In genomic region chr21:44299085-44299457, GRCh38 we compare ENCODE assay signal across 8 cellular contexts. TPM values are rescaled to one million over a fixed set of nuclear protein-coding genes. Genes with fewer than 3 reads are reported as not detected.
DNase-seq lines count a peak whose midpoint lies in the region; ATAC-seq, FAIRE-seq and TF ChIP-seq lines count a peak whose summit lies in the region.

No MANE protein-coding gene starts in this region.

- H3K27ac ChIP-seq in A549 (peak overlapping the region; percentile 93 to 99), HCT116 (ENCODE audit: low read depth, low read length) (peak overlapping the region; percentile 92)

- peaks cover 34% of the 10 kb centered on the region for H3K79me2 ChIP-seq in HCT116 (ENCODE audit: insufficient read depth, low read length)

- TF ChIP-seq CTCF in A549 (IDR thresholded peaks at IDR 0.05) (no peak), HCT116 (IDR thresholded peaks at IDR 0.05 in 2 of 3, conservative IDR thresholded peaks at IDR 0.05 in 1 of 3; ENCODE audit: borderline replicate concordance in 1 of 3, insufficient read depth in 1 of 3, low read depth in 2 of 3, low read length in 2 of 3) (no peak), kidney epithelial cell (IDR thresholded peaks at IDR 0.05; ENCODE audit: insufficient read depth, low read length, poor library complexity, severe bottlenecking) (no peak), type B pancreatic cell (conservative IDR thresholded peaks at IDR 0.05) (no peak)

- peaks cover 27% of the 10 kb centered on the region for H3K4me1 ChIP-seq in A549
- H3K4me1 ChIP-seq in HCT116 (ENCODE audit: control insufficient read depth in 1 of 2, insufficient read depth in 2 of 2, low read length in 2 of 2) = peaks cover 15 to 46% of the 10 kb centered on the region in 2 experiments

- no peaks in the 10 kb centered on the region for H3K36me3 Mint-ChIP-seq in type B pancreatic cell

- no peaks in the 10 kb centered on the region for H4K20me1 ChIP-seq in HCT116 (ENCODE audit: insufficient read depth)

- H3K4me2 ChIP-seq in A549 (peak overlapping the region; percentile 73), HCT116 (ENCODE audit: low read length) (peak overlapping the region; percentile 98)

- peak overlapping the region; percentile 93 for H3K27ac Mint-ChIP-seq in type B pancreatic cell

- peak overlapping the region; percentile 88 for H3K9ac ChIP-seq in HCT116 (ENCODE audit: low read length)

- DNase-seq in A549 (ENCODE audit: low read depth in 1 of 2, low spot score in 1 of 2) (no peak), HCT116 (ENCODE audit: low read depth, low spot score) (no peak), amniotic epithelial cell (ENCODE audit: low read depth) (peak; percentile 30), kidney epithelial cell (ENCODE audit: low read depth) (no peak), type B pancreatic cell (ENCODE audit: extremely low spot score, unreplicated experiment) (no peak), SHP77 treated with DMSO at 0.1 percent for 48 hours (lab: John Stamatoyannopoulos, UW) (no peak), GM12891 (ENCODE audit: insufficient read length, low spot score) (no peak)

- no peaks in the 10 kb centered on the region for H3K9me2 ChIP-seq in HCT116 (ENCODE audit: insufficient read depth)

- peak overlapping the region; percentile 93 for H3K4me3 Mint-ChIP-seq in type B pancreatic cell

- no peaks in the 10 kb centered on the region for H3K27me3 Mint-ChIP-seq in type B pancreatic cell

- 43% methylated on average over 8 of the region's 10 CpGs for WGBS in A549 (ENCODE audit: missing lambda C conversion rate)

- BruUV-seq in HCT116 (replicated peaks; lab: Mats Ljungman, UMichigan) = no TSS peak

- H2AFZ ChIP-seq in HCT116 (ENCODE audit: low read depth, low read length, poor library complexity, severe bottlenecking) = no peak overlapping the region

- FAIRE-seq in A549 (lab: Jason Lieb, UNC) = no peak
- FAIRE-seq in GM12891 (lab: Jason Lieb, UNC) = no peak

- H3K9me3 ChIP-seq in A549 = no peaks in the 10 kb centered on the region
- no peaks in the 10 kb centered on the region for H3K9me3 ChIP-seq in HCT116 (ENCODE audit: control insufficient read depth in 1 of 2, insufficient read depth in 1 of 2, low read depth in 1 of 2, low read length in 2 of 2)

- intact Hi-C loops in HCT116 (cut with micrococcal nuclease) = no loop called here

- peaks cover 17% of the 10 kb centered on the region for H3K4me1 Mint-ChIP-seq in type B pancreatic cell (ENCODE audit: unreplicated experiment)

- TF ChIP-seq POLR2A in A549 (IDR thresholded peaks at IDR 0.05; ENCODE audit: low read length) (no peak), HCT116 (IDR thresholded peaks at IDR 0.05; ENCODE audit: borderline replicate concordance, extremely low read depth, insufficient read depth, insufficient read length) (no peak), GM12891 (IDR thresholded peaks at IDR 0.05; ENCODE audit: low read depth, low read length) (no peak; the same call in 1 of the 2 replicates)

- TF ChIP-seq RAD21 in A549 (conservative IDR thresholded peaks at IDR 0.05 in 1 of 2, IDR thresholded peaks at IDR 0.05 in 1 of 2) = no peak
- no peak for TF ChIP-seq RAD21 in HCT116 (IDR thresholded peaks at IDR 0.05; ENCODE audit: low read depth)

- peak overlapping the region; percentile 98 for H3K4me3 ChIP-seq in A549
- H3K4me3 ChIP-seq in HCT116 (replicated peaks in 1 of 2; ENCODE audit: low read depth in 1 of 2, low read length in 2 of 2) = peak overlapping the region; percentile 74 to 76
- peak overlapping the region; percentile 66 for H3K4me3 ChIP-seq in kidney epithelial cell (ENCODE audit: low read depth, low read length)

- ATAC-seq in A549 = no peak
- ATAC-seq in HCT116 = no peak
- no peak for ATAC-seq in GM19467 (IDR thresholded peaks at IDR 0.05; ENCODE audit: unreplicated experiment)

- CTCF ChIA-PET in A549 (lab: Yijun Ruan, JAX) (interaction anchor here (1.7 to 2.0 kb wide), 3 partner anchors 10 to 39 kb away, joined by 5 to 7 read pairs (median 5); no protein-coding TSS in a partner anchor), HCT116 (lab: Charles Lee) (no interaction called here)

- H3K27me3 ChIP-seq in HCT116 (ENCODE audit: insufficient read depth, low read length) (no peaks in the 10 kb centered on the region), kidney epithelial cell (ENCODE audit: control insufficient read depth, insufficient read depth, low read length) (peaks cover 25% of the 10 kb centered on the region)

- H3K36me3 ChIP-seq in HCT116 (ENCODE audit: control insufficient read depth in 1 of 2, insufficient read depth in 2 of 2, low read length in 2 of 2) = 0 out of 4 replicates have a peak, but pooled peaks cover 0 to 2% of the 10 kb centered on the region in 2 experiments
- no peaks in the 10 kb centered on the region for H3K36me3 ChIP-seq in kidney epithelial cell (ENCODE audit: control insufficient read depth, insufficient read depth, low read length)

- TF ChIP-seq EP300 in A549 (IDR thresholded peaks at IDR 0.05) = no peak

- POLR2A ChIA-PET in A549 (lab: Yijun Ruan, JAX) = no interaction called here
- POLR2A ChIA-PET in HCT116 (lab: Charles Lee) = no interaction called here

- no peaks in the 10 kb centered on the region for H3K9me3 Mint-ChIP-seq in type B pancreatic cell

- RAD21 ChIA-PET in HCT116 (lab: Charles Lee; ENCODE audit: low non-redundant PET in 1 of 2, low total read pairs in 2 of 2, uncharacterized antibody in 2 of 2, unreplicated experiment in 2 of 2) = interaction anchor here in 1 of 2 experiments (0.7 kb wide), 1 partner anchor 184 kb away, joined by 3 read pairs; no protein-coding TSS in a partner anchor

TF ChIP-seq in A549, 52 proteins besides CTCF, POLR2A, EP300 and RAD21 (continues in another document):
- TF ChIP-seq CHD4 (IDR thresholded peaks at IDR 0.05; ENCODE audit: borderline replicate concordance) = no peak
- no peak for TF ChIP-seq HOXB5 (CRISPR knock-in tag; IDR thresholded peaks at IDR 0.05)

TF ChIP-seq in HCT116, 20 proteins besides CTCF, POLR2A, EP300 and RAD21 (continues in another document):
- TF ChIP-seq CEBPB (IDR thresholded peaks at IDR 0.05; ENCODE audit: low read depth) (no peak), EGR1 (IDR thresholded peaks at IDR 0.05; ENCODE audit: low read depth) (no peak)

TF ChIP-seq in GM12891, 5 proteins besides CTCF, POLR2A, EP300 and RAD21:
- TF ChIP-seq POLR2AphosphoS5 (IDR thresholded peaks at IDR 0.05; ENCODE audit: low read depth, low read length) = no peak
TF ChIP-seq in GM12891: peak in this region for 0.

RNA-seq across cellular contexts. Expression of gene PFKL, which starts 0.8 kb away (rescaled TPM):
- polyA plus RNA-seq in A549 (2011; rRNA removed) (21.6 and 23.2 TPM in 2 replicates), A549 (2017; fragmentation: RNase III; extraction: RNeasy Plus Mini Kit Qiagen cat#74134 plus additional on column Dnase treatment) (33.3 to 42.4 TPM (median 38.7 TPM) in 3 replicates)
- 46.8 and 60.5 TPM in 2 replicates for polyA plus RNA-seq in A549 (2012; cell fraction: cytosol; rRNA removed)
- polyA plus RNA-seq in A549 (2012; cell fraction: nucleus; rRNA removed) = 138 and 168 TPM in 2 replicates
- 29.7 and 37.4 TPM in 2 replicates for polyA minus RNA-seq in A549 (2011; rRNA and poly(A)+ RNA removed)
- total RNA-seq in HCT116 (2021; ENCODE audit: unreplicated experiment) (150 TPM), kidney epithelial cell (75.8 and 89.9 TPM in 2 replicates), type B pancreatic cell (ENCODE audit: low replicate concordance) (135 and 178 TPM in 2 replicates)
- 202 and 254 TPM in 2 replicates for polyA plus RNA-seq in HCT116 (2012)
- 161 TPM for polyA plus RNA-seq in GM12891 (2012; ENCODE audit: low read depth, missing spikeins)

RNA-seq across cellular contexts. Expression of gene AIRE, which starts 13.4 kb away (rescaled TPM):
- polyA plus RNA-seq in A549 (2011; rRNA removed) = not detected in 2 replicates
- not detected in 2 replicates for polyA plus RNA-seq in A549 (2012; cell fraction: cytosol; rRNA removed)
- not detected in 2 replicates for polyA plus RNA-seq in A549 (2012; cell fraction: nucleus; rRNA removed)
- not detected in 3 replicates for polyA plus RNA-seq in A549 (2017; fragmentation: RNase III; extraction: RNeasy Plus Mini Kit Qiagen cat#74134 plus additional on column Dnase treatment)
- polyA minus RNA-seq in A549 (2011; rRNA and poly(A)+ RNA removed) = not detected in 2 replicates
- total RNA-seq in HCT116 (2021; ENCODE audit: unreplicated experiment) = not detected
- polyA plus RNA-seq in HCT116 (2012) = 0.01 TPM in 1 of 2 replicates, not detected in the other
- total RNA-seq in kidney epithelial cell = 0.17 TPM in 1 of 2 replicates, not detected in the other
- total RNA-seq in type B pancreatic cell (ENCODE audit: low replicate concordance) = 0.12 TPM in 1 of 2 replicates, not detected in the other
- 0.10 TPM for polyA plus RNA-seq in GM12891 (2012; ENCODE audit: low read depth, missing spikeins)

RNA-seq across cellular contexts. Expression of gene DNMT3L, which starts 37.4 kb away (rescaled TPM):
- polyA plus RNA-seq in A549 (2011; rRNA removed) = not detected in 2 replicates
- polyA plus RNA-seq in A549 (2012; cell fraction: cytosol; rRNA removed) = not detected in 2 replicates
- polyA plus RNA-seq in A549 (2012; cell fraction: nucleus; rRNA removed) = 0.04 TPM in 1 of 2 replicates, not detected in the other
- 0.09 TPM in 1 of 3 replicates, not detected in the others for polyA plus RNA-seq in A549 (2017; fragmentation: RNase III; extraction: RNeasy Plus Mini Kit Qiagen cat#74134 plus additional on column Dnase treatment)
- not detected in 2 replicates for polyA minus RNA-seq in A549 (2011; rRNA and poly(A)+ RNA removed)
- not detected for total RNA-seq in HCT116 (2021; ENCODE audit: unreplicated experiment)
- not detected in 2 replicates for polyA plus RNA-seq in HCT116 (2012)
- total RNA-seq in kidney epithelial cell = not detected in 2 replicates
- total RNA-seq in type B pancreatic cell (ENCODE audit: low replicate concordance) = 0.81 TPM in 1 of 2 replicates, not detected in the other
- not detected for polyA plus RNA-seq in GM12891 (2012; ENCODE audit: low read depth, missing spikeins)

RNA-seq across cellular contexts. Expression of gene CFAP410, which starts 40.1 kb away (rescaled TPM):
- polyA plus RNA-seq in A549 (2011; rRNA removed) (3.2 and 3.4 TPM in 2 replicates), A549 (2017; fragmentation: RNase III; extraction: RNeasy Plus Mini Kit Qiagen cat#74134 plus additional on column Dnase treatment) (5.8 to 8.1 TPM (median 7.1 TPM) in 3 replicates)
- 7.5 and 10.7 TPM in 2 replicates for polyA plus RNA-seq in A549 (2012; cell fraction: cytosol; rRNA removed)
- 38.4 and 40.3 TPM in 2 replicates for polyA plus RNA-seq in A549 (2012; cell fraction: nucleus; rRNA removed)
- polyA minus RNA-seq in A549 (2011; rRNA and poly(A)+ RNA removed) = 1.2 and 1.3 TPM in 2 replicates
- total RNA-seq in HCT116 (2021; ENCODE audit: unreplicated experiment) (15.3 TPM), kidney epithelial cell (20.2 and 27.0 TPM in 2 replicates), type B pancreatic cell (ENCODE audit: low replicate concordance) (15.1 and 23.1 TPM in 2 replicates)
- polyA plus RNA-seq in HCT116 (2012) = 12.6 and 13.0 TPM in 2 replicates
- polyA plus RNA-seq in GM12891 (2012; ENCODE audit: low read depth, missing spikeins) = 21.5 TPM

RNA-seq across cellular contexts. Expression of gene TRPM2, which starts 54.4 kb away (rescaled TPM):
- polyA plus RNA-seq in A549 (2011; rRNA removed) (2.9 and 3.2 TPM in 2 replicates), A549 (2017; fragmentation: RNase III; extraction: RNeasy Plus Mini Kit Qiagen cat#74134 plus additional on column Dnase treatment) (5.1 to 7.2 TPM (median 5.5 TPM) in 3 replicates)
- 6.3 and 6.7 TPM in 2 replicates for polyA plus RNA-seq in A549 (2012; cell fraction: cytosol; rRNA removed)
- 5.8 and 6.5 TPM in 2 replicates for polyA plus RNA-seq in A549 (2012; cell fraction: nucleus; rRNA removed)
- polyA minus RNA-seq in A549 (2011; rRNA and poly(A)+ RNA removed) = 1.1 and 1.4 TPM in 2 replicates
- total RNA-seq in HCT116 (2021; ENCODE audit: unreplicated experiment) (28.1 TPM), kidney epithelial cell (2.8 and 2.9 TPM in 2 replicates), type B pancreatic cell (ENCODE audit: low replicate concordance) (0.05 and 0.07 TPM in 2 replicates)
- 15.6 and 17.9 TPM in 2 replicates for polyA plus RNA-seq in HCT116 (2012)
- 7.6 TPM for polyA plus RNA-seq in GM12891 (2012; ENCODE audit: low read depth, missing spikeins)
